1 cellular context compared by ENCODE assay signal in the genomic region with DNA sequence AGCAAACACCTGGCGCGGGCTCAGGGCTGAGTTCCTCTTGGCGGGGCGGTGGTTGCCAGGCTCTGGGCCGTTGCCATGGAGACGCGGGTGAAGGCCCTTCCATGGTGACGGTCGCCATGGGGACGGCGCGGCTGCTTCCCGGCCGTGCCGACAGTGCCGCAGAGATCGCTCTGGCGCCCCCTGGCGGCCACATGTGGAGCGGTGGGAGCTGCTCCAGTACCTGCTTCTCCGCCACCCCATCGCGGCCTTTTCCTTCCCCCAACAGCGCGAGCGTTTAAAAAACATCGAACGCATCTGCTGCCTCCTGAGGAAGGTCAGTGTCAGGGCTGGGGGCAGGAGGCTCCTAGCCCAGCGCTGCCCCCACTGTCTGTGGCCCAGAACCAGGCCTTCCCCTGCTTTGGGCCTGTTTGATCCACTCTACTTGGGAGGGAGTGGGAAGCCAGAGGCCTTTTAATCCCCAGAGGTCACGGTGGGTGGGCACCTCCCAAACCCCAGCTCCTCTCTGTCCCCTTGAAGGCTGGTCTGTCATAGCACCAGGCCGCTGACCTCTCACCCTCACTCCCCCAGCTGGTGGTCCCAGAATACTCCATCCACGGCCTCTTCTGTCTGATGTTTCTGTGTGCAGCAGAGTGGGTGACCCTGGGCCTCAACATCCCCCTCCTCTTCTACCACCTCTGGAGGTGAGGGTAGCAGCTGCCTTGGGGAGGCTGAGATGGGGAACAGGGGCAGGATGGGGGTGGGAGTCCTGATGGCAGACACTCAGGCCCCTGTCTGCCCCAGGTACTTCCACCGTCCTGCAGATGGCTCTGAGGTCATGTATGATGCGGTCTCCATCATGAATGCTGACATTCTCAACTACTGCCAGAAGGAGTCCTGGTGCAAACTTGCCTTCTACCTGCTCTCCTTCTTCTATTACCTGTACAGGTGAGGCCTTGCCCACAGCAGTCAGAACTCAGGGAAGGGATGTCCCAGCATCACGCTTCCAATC.
TF ChIP-seq lines count a peak whose summit lies in the region.

No MANE protein-coding gene starts in this region.

TF ChIP-seq in PFSK-1, 5 proteins besides CTCF, POLR2A, EP300 and RAD21 (continued from another document):
- TF ChIP-seq, protein P1, sequence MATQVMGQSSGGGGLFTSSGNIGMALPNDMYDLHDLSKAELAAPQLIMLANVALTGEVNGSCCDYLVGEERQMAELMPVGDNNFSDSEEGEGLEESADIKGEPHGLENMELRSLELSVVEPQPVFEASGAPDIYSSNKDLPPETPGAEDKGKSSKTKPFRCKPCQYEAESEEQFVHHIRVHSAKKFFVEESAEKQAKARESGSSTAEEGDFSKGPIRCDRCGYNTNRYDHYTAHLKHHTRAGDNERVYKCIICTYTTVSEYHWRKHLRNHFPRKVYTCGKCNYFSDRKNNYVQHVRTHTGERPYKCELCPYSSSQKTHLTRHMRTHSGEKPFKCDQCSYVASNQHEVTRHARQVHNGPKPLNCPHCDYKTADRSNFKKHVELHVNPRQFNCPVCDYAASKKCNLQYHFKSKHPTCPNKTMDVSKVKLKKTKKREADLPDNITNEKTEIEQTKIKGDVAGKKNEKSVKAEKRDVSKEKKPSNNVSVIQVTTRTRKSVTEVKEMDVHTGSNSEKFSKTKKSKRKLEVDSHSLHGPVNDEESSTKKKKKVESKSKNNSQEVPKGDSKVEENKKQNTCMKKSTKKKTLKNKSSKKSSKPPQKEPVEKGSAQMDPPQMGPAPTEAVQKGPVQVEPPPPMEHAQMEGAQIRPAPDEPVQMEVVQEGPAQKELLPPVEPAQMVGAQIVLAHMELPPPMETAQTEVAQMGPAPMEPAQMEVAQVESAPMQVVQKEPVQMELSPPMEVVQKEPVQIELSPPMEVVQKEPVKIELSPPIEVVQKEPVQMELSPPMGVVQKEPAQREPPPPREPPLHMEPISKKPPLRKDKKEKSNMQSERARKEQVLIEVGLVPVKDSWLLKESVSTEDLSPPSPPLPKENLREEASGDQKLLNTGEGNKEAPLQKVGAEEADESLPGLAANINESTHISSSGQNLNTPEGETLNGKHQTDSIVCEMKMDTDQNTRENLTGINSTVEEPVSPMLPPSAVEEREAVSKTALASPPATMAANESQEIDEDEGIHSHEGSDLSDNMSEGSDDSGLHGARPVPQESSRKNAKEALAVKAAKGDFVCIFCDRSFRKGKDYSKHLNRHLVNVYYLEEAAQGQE (IDR thresholded peaks at IDR 0.05; ENCODE audit: insufficient read depth in 1 of 2, low read depth in 2 of 2, low read length in 2 of 2): no peak
- no peak for TF ChIP-seq TAF1 (IDR thresholded peaks at IDR 0.05; ENCODE audit: borderline replicate concordance, insufficient read depth, low read length)
- TF ChIP-seq SIN3A (IDR thresholded peaks at IDR 0.05; ENCODE audit: borderline replicate concordance, insufficient read depth, low read length): peak; percentile 89; the same call in 1 of the 2 replicates
- TF ChIP-seq POLR2AphosphoS5 (IDR thresholded peaks at IDR 0.05; ENCODE audit: low read depth, low read length): peak; percentile 20; the same call in 1 of the 2 replicates
